In genomic region chr10:12634532-12634931, GRCh38 we compare ENCODE assay signal across 18 cellular contexts.
DNase-seq lines count a peak whose midpoint lies in the region; ATAC-seq and TF ChIP-seq lines count a peak whose summit lies in the region.
"Had no signal": no experiment of that assay in that cellular context is flagged by ENCODE, and none has a peak within 500 bp of the region (broad histone marks: within the 10 kb centered on the region; RNA-seq: fewer than 3 reads in every experiment).

No MANE protein-coding gene starts in this region.

- H3K9me2 ChIP-seq in PC-3 (replicated peaks; ENCODE audit: low read length) = no peaks in the 10 kb centered on the region

- intact Hi-C loops in CD4-positive, alpha-beta memory T cell (cut with micrococcal nuclease) = no loop called here
- intact Hi-C loops in PC-3 (cut with micrococcal nuclease) = no loop called here

- peak overlapping the region in 5 of 8 donors; percentile 3 to 74 (median 64) for H3K4me3 Mint-ChIP-seq in CD4-positive, alpha-beta memory T cell
- peak overlapping the region in 1 of 8 donors; percentile 17 for H3K4me3 Mint-ChIP-seq in naive B cell
- H3K4me3 Mint-ChIP-seq in activated CD8-positive, alpha-beta memory T cell treated with anti-CD3 and anti-CD28 coated beads, Interleukin-2, amount 10 ng/mL, durations not matched to agents 7 days and 5 days = no peak overlapping the region

- CTCF ChIA-PET in CD4-positive, alpha-beta memory T cell (lab: Charles Lee; ENCODE audit: partially characterized antibody) = interaction anchor here (1.3 to 1.5 kb wide), 2 partner anchors 44 to 370 kb away, joined by 3 to 4 read pairs; no protein-coding TSS in a partner anchor
- CTCF ChIA-PET in PC-3 (lab: Charles Lee) = no interaction called here
- CTCF ChIA-PET in activated CD8-positive, alpha-beta memory T cell treated with anti-CD3 and anti-CD28 coated beads, Interleukin-2, amount 10 ng/mL, durations not matched to agents 7 days and 5 days (lab: Charles Lee) = interaction anchor here (0.7 to 1.2 kb wide), 2 partner anchors 20 to 86 kb away, joined by 3 read pairs; no protein-coding TSS in a partner anchor

- no peaks in the 10 kb centered on the region for H3K36me3 ChIP-seq in CD4-positive, alpha-beta memory T cell (ENCODE audit: insufficient read depth, low read length)
- H3K36me3 ChIP-seq in PC-3 (ENCODE audit: low read depth, low read length) = no peaks in the 10 kb centered on the region
- H3K36me3 ChIP-seq: upper lobe of left lung had no signal

- H3K36me3 Mint-ChIP-seq in CD4-positive, alpha-beta memory T cell = no peaks in the 10 kb centered on the region
- H3K36me3 Mint-ChIP-seq in naive B cell = peaks cover 5 to 14% of the 10 kb centered on the region in 2 donors
- no peaks in the 10 kb centered on the region for H3K36me3 Mint-ChIP-seq in activated CD8-positive, alpha-beta memory T cell treated with anti-CD3 and anti-CD28 coated beads, Interleukin-2, amount 10 ng/mL, durations not matched to agents 7 days and 5 days

- no peak overlapping the region for H2AFZ ChIP-seq in PC-3 (ENCODE audit: low read length)
- H2AFZ ChIP-seq: hepatocyte, parathyroid adenoma had no signal

- peaks cover 14 to 45% (median 32%) of the 10 kb centered on the region in 4 donors for H3K4me1 Mint-ChIP-seq in CD4-positive, alpha-beta memory T cell
- peaks cover 39 to 78% (median 51%) of the 10 kb centered on the region in 3 donors for H3K4me1 Mint-ChIP-seq in naive B cell
- peaks cover 17% of the 10 kb centered on the region for H3K4me1 Mint-ChIP-seq in activated CD8-positive, alpha-beta memory T cell treated with anti-CD3 and anti-CD28 coated beads, Interleukin-2, amount 10 ng/mL, durations not matched to agents 7 days and 5 days

- no peak overlapping the region for H3K4me3 ChIP-seq in CD4-positive, alpha-beta memory T cell (ENCODE audit: low read length in 2 of 2)
- H3K4me3 ChIP-seq in PC-3 (ENCODE audit: low read length) = no peak overlapping the region
- H3K4me3 ChIP-seq: hepatocyte, K562, mucosa of descending colon, skin epidermis, upper lobe of left lung had no signal

- no peaks in the 10 kb centered on the region for H3K27me3 Mint-ChIP-seq in CD4-positive, alpha-beta memory T cell
- H3K27me3 Mint-ChIP-seq in naive B cell = no peaks in the 10 kb centered on the region
- H3K27me3 Mint-ChIP-seq in activated CD8-positive, alpha-beta memory T cell treated with anti-CD3 and anti-CD28 coated beads, Interleukin-2, amount 10 ng/mL, durations not matched to agents 7 days and 5 days = no peaks in the 10 kb centered on the region

- peaks cover 15% of the 10 kb centered on the region for H3K4me1 ChIP-seq in CD4-positive, alpha-beta memory T cell (ENCODE audit: insufficient read depth, low read length)
- H3K4me1 ChIP-seq in PC-3 (ENCODE audit: insufficient read depth, low read length) = peaks cover 27% of the 10 kb centered on the region
- H3K4me1 ChIP-seq: parathyroid adenoma, upper lobe of left lung had no signal

- DNase-seq in NOMO-1 treated with DMSO at 0.1 percent for 48 hours (lab: John Stamatoyannopoulos, UW; ENCODE audit: unreplicated experiment) (peak; percentile 30), NOMO-1 treated with dmso at 0.1 percent for 144 hours (lab: John Stamatoyannopoulos, UW; ENCODE audit: unreplicated experiment) (no peak), PC-3 (no peak), naive B cell (no peak), DMS53 treated with DMSO at 0.1 percent for 48 hours (lab: John Stamatoyannopoulos, UW; ENCODE audit: unreplicated experiment) (no peak), NCI-H748 treated with DMSO at 0.1 percent for 48 hours (lab: John Stamatoyannopoulos, UW) (no peak)
- DNase-seq in CD4-positive, alpha-beta memory T cell = no peak
- no peak for DNase-seq in activated CD8-positive, alpha-beta memory T cell treated with anti-CD3 and anti-CD28 coated beads, Interleukin-2, amount 10 ng/mL, durations not matched to agents 7 days and 5 days
- DNase-seq: effector CD4-positive, alpha-beta T cell; mucosa of descending colon; NCI-H1417 treated with DMSO at 0.1 percent for 48 hours; NK-92 treated with Interleukin-12 subunit alpha and Interleukin-12 subunit beta, amount 100 ng/mL, for 24 hours; upper lobe of left lung had no signal

- TF ChIP-seq CTCF in PC-3 (conservative IDR thresholded peaks at IDR 0.05; ENCODE audit: low read depth, low read length) = no peak

- H3K4me2 ChIP-seq in PC-3 (ENCODE audit: low read length) = 0 out of 2 replicates have a peak overlapping the region, but pooled peaks have one; percentile 19
- H3K4me2 ChIP-seq: hepatocyte had no signal

- ATAC-seq in PC-3 = no peak
- no peak for ATAC-seq in naive B cell (ENCODE audit: low read depth in 2 of 2)
- ATAC-seq in activated CD8-positive, alpha-beta memory T cell treated with anti-CD3 and anti-CD28 coated beads, Interleukin-2, amount 10 ng/mL, durations not matched to agents 7 days and 5 days = no peak
- ATAC-seq: K562, mucosa of descending colon, Right ventricle myocardium inferior had no signal

- POLR2A ChIA-PET in CD4-positive, alpha-beta memory T cell (lab: Charles Lee; ENCODE audit: partially characterized antibody) = interaction anchor here (1.0 kb wide), 1 partner anchor 40 kb away, joined by 3 read pairs; no protein-coding TSS in a partner anchor
- POLR2A ChIA-PET in PC-3 (lab: Charles Lee; ENCODE audit: unreplicated experiment) = interaction anchor here (0.6 kb wide), 1 partner anchor 439 kb away, joined by 3 read pairs; the partner anchor contains the start of gene NUDT5

- no peak overlapping the region for H3K27ac ChIP-seq in CD4-positive, alpha-beta memory T cell (ENCODE audit: low read depth, low read length)
- peak overlapping the region; percentile 83 for H3K27ac ChIP-seq in PC-3 (ENCODE audit: low read length)
- H3K27ac ChIP-seq: hepatocyte, parathyroid adenoma, skin epidermis, upper lobe of left lung had no signal

- H3K79me2 ChIP-seq in PC-3 (ENCODE audit: low read length) = no peaks in the 10 kb centered on the region
- H3K79me2 ChIP-seq: hepatocyte, parathyroid adenoma had no signal

- H3F3A ChIP-seq in PC-3 (ENCODE audit: low read length, unreplicated experiment) = no peaks in the 10 kb centered on the region

- no peaks in the 10 kb centered on the region for H4K20me1 ChIP-seq in PC-3 (ENCODE audit: low read length)

- H3K27ac Mint-ChIP-seq in CD4-positive, alpha-beta memory T cell = peak overlapping the region; percentile 81 to 98 (median 93)
- peak overlapping the region in 5 of 6 donors; percentile 33 to 80 (median 76) for H3K27ac Mint-ChIP-seq in naive B cell
- H3K27ac Mint-ChIP-seq in activated CD8-positive, alpha-beta memory T cell treated with anti-CD3 and anti-CD28 coated beads, Interleukin-2, amount 10 ng/mL, durations not matched to agents 7 days and 5 days = no peak overlapping the region

- H3K9me3 Mint-ChIP-seq in CD4-positive, alpha-beta memory T cell = no peaks in the 10 kb centered on the region
- H3K9me3 Mint-ChIP-seq in naive B cell = no peaks in the 10 kb centered on the region
- H3K9me3 Mint-ChIP-seq in activated CD8-positive, alpha-beta memory T cell treated with anti-CD3 and anti-CD28 coated beads, Interleukin-2, amount 10 ng/mL, durations not matched to agents 7 days and 5 days (ENCODE audit: low read depth) = no peaks in the 10 kb centered on the region

- no TSS peak for BruUV-seq in PC-3 (replicated peaks; lab: Mats Ljungman, UMichigan)

- no peaks in the 10 kb centered on the region for H3K27me3 ChIP-seq in CD4-positive, alpha-beta memory T cell (ENCODE audit: insufficient read depth, low read length)
- H3K27me3 ChIP-seq in PC-3 (ENCODE audit: low read length) = no peaks in the 10 kb centered on the region
- H3K27me3 ChIP-seq: hepatocyte, upper lobe of left lung had no signal

- H3K9ac ChIP-seq in PC-3 (ENCODE audit: low read length) = peak overlapping the region; percentile 63
- H3K9ac ChIP-seq: parathyroid adenoma had no signal

- H3K9me3 ChIP-seq in CD4-positive, alpha-beta memory T cell (ENCODE audit: control insufficient read depth in 1 of 2, low read length in 2 of 2) = no peaks in the 10 kb centered on the region
- H3K9me3 ChIP-seq in PC-3 (ENCODE audit: low read length) = no peaks in the 10 kb centered on the region
- H3K9me3 ChIP-seq: mucosa of descending colon had no signal
